ENCODE assay signal across 8 cellular contexts in the genomic region with DNA sequence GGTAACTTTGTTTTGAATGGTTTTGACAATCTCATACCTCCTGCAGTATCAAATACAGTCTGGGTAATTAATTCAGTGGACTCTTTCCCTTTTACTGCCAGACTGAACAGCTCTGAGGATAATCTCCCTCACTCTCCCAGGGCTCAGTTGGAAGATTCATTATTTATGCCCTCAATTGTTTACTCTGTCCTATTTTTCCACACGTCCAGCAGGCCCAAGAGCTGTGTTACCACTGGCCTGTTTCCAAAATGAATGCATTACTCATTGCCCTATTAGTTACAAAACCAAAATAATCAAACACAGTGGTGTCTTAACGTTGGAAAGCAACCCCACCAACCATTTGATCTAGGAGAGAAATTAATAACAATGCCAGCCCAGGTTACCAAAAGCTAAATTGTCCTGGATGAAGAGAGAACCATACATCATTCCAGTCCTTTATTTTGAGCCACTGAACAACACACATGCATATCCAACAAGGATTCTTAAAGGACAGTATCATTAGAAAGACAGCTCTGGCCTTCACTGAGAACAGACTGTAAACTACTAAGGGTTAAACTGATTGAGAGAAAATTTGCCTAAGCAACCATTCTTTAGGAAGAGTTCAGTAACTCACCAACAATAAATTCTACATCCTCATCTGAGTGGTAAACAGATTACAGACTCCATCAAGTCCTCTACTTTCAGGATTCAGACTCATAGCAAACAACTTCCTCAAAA. TPM values are rescaled to one million over a fixed set of nuclear protein-coding genes. Genes with fewer than 3 reads are reported as not detected.
DNase-seq lines count a peak whose midpoint lies in the region; ATAC-seq and TF ChIP-seq lines count a peak whose summit lies in the region.

No MANE protein-coding gene starts in this region.

- peaks cover 10% of the 10 kb centered on the region for H3K4me1 ChIP-seq in cardiac muscle cell (ENCODE audit: low read depth)
- peaks cover 44% of the 10 kb centered on the region for H3K4me1 ChIP-seq in Panc1 (ENCODE audit: control insufficient read depth, insufficient read depth, low read length)
- peaks cover 4% of the 10 kb centered on the region for H3K4me1 ChIP-seq in endodermal cell (ENCODE audit: control insufficient read depth, insufficient read depth, low read length)

- peak overlapping the region; percentile 79 for H3K27ac ChIP-seq in cardiac muscle cell
- peak overlapping the region; percentile 90 for H3K27ac ChIP-seq in Panc1 (ENCODE audit: low read length)
- peak overlapping the region; percentile 77 for H3K27ac ChIP-seq in endodermal cell (ENCODE audit: low read depth, low read length)

- TF ChIP-seq CTCF in cardiac muscle cell (IDR thresholded peaks at IDR 0.05; ENCODE audit: low read depth, low read length) = no peak
- no peak for TF ChIP-seq CTCF in Panc1 (IDR thresholded peaks at IDR 0.05)
- no peak for TF ChIP-seq CTCF in endodermal cell (conservative IDR thresholded peaks at IDR 0.05)
- TF ChIP-seq CTCF in nephron progenitor cell (IDR thresholded peaks at IDR 0.05) = no peak

- peaks cover 3% of the 10 kb centered on the region for H3K36me3 ChIP-seq in cardiac muscle cell
- peaks cover 2% of the 10 kb centered on the region; the same call in 1 of the 2 replicates for H3K36me3 ChIP-seq in Panc1 (ENCODE audit: control insufficient read depth, insufficient read depth, low read length)
- H3K36me3 ChIP-seq in endodermal cell (ENCODE audit: control insufficient read depth, insufficient read depth, low read length) = peaks cover 31% of the 10 kb centered on the region

- H3K4me3 ChIP-seq in cardiac muscle cell (no peak overlapping the region), Panc1 (ENCODE audit: low read depth in 2 of 2, low read length in 2 of 2) (peak overlapping the region; percentile 17 to 36; a peak in 3 of 4 replicates), endodermal cell (ENCODE audit: low read length) (peak overlapping the region; percentile 68)

- in situ Hi-C loops in Panc1 (cut with HindIII; ENCODE audit: low pct_unique_long_range_greater_than_20kb, low sequenced_read_pairs) = no loop called here

- H3K4me1 Mint-ChIP-seq in endodermal cell = peaks cover 26% of the 10 kb centered on the region
- peaks cover 39% of the 10 kb centered on the region for H3K4me1 Mint-ChIP-seq in nephron progenitor cell

- 18 to 36% methylated on average over 2 of the region's 2 CpGs for WGBS in endodermal cell (ENCODE audit: insufficient coverage in 1 of 2, insufficient read length in 1 of 2), 2 experiments

- CTCF ChIA-PET in Panc1 (lab: Charles Lee) = interaction anchor here (0.6 to 0.8 kb wide), 3 partner anchors 29 to 44 kb away, joined by 4 to 9 read pairs (median 4); no protein-coding TSS in a partner anchor

- H3K27me3 Mint-ChIP-seq in endodermal cell (ENCODE audit: insufficient read depth) (no peaks in the 10 kb centered on the region), nephron progenitor cell (ENCODE audit: low read depth, poor library complexity) (no peaks in the 10 kb centered on the region)

- H3K9me3 Mint-ChIP-seq in endodermal cell (no peaks in the 10 kb centered on the region), nephron progenitor cell (no peaks in the 10 kb centered on the region)

- H3K4me3 Mint-ChIP-seq in endodermal cell (peak overlapping the region; percentile 38), nephron progenitor cell (peak overlapping the region; percentile 64)

- intact Hi-C loops in left ventricle myocardium superior (cut with micrococcal nuclease) (no loop called here), Panc1 (cut with micrococcal nuclease; ENCODE audit: unreplicated experiment) (loop anchor here (1.0 kb wide), 1 partner anchor 45 kb away; no protein-coding TSS in a partner anchor)

- TSS peak; percentile 14 for BruUV-seq in Panc1 (replicated peaks; lab: Mats Ljungman, UMichigan)

- peaks cover 39% of the 10 kb centered on the region for H3K36me3 Mint-ChIP-seq in endodermal cell (ENCODE audit: low read depth)
- peaks cover 32% of the 10 kb centered on the region for H3K36me3 Mint-ChIP-seq in nephron progenitor cell (ENCODE audit: low read depth)

- DNase-seq in cardiac muscle cell (ENCODE audit: low read depth in 1 of 2, low spot score in 1 of 2) (peak in 1 of 2 donors; percentile 87), left ventricle myocardium superior (no peak), Panc1 (ENCODE audit: low read depth, low spot score) (peak; percentile 62), endodermal cell (peak; percentile 30), nephron progenitor cell (no peak), NAMALWA (ENCODE audit: low spot score) (no peak)
- DNase-seq in stimulated activated naive CD4-positive, alpha-beta T cell treated with Interleukin-2 at 50 U/mL for 16 hours (lab: John Stamatoyannopoulos, UW) = no peak
- DNase-seq in activated CD4-positive, CD25-positive, alpha-beta regulatory T cell treated with anti-CD3 and anti-CD28 coated beads, Interleukin-2, amount 50 U/mL, for 72 hours = no peak

- ATAC-seq in left ventricle myocardium superior (no peak), Panc1 (peak; percentile 18; the same call in 1 of the 2 replicates)

- peak overlapping the region; percentile 39 for H3K9ac ChIP-seq in endodermal cell (ENCODE audit: extremely low read depth, low read length, poor library complexity, severe bottlenecking)

- H3K27ac Mint-ChIP-seq in endodermal cell = peak overlapping the region; percentile 98
- peak overlapping the region; percentile 95 for H3K27ac Mint-ChIP-seq in nephron progenitor cell

- POLR2A ChIA-PET in Panc1 (lab: Charles Lee) = interaction anchor here (0.9 to 1.0 kb wide), 2 partner anchors 38 to 60 kb away, joined by 6 to 8 read pairs; no protein-coding TSS in a partner anchor

- H3K27me3 ChIP-seq in cardiac muscle cell = no peaks in the 10 kb centered on the region
- no peaks in the 10 kb centered on the region for H3K27me3 ChIP-seq in Panc1 (ENCODE audit: control insufficient read depth, insufficient read depth, low read length)
- no peaks in the 10 kb centered on the region for H3K27me3 ChIP-seq in endodermal cell (ENCODE audit: control insufficient read depth, insufficient read depth, low read length, poor library complexity, severe bottlenecking)

- H3K9me3 ChIP-seq in cardiac muscle cell (ENCODE audit: low read depth) = no peaks in the 10 kb centered on the region
- no peaks in the 10 kb centered on the region for H3K9me3 ChIP-seq in Panc1 (ENCODE audit: control insufficient read depth, insufficient read depth, low read depth, low read length)
- H3K9me3 ChIP-seq in endodermal cell (ENCODE audit: control insufficient read depth, low read length) = no peaks in the 10 kb centered on the region

RNA-seq across cellular contexts. Expression of a gene that starts 34.5 kb away (rescaled TPM):
- total RNA-seq in cardiac muscle cell (19.4 and 25.5 TPM in 2 replicates), left ventricle myocardium superior (16.8 TPM), Panc1 (2021; ENCODE audit: unreplicated experiment) (38.5 TPM), endodermal cell (10 to 100 TPM; 59.2 to 75.7 TPM)
- 30.3 and 34.1 TPM in 2 replicates for polyA plus RNA-seq in cardiac muscle cell
- polyA plus RNA-seq in Panc1 (2012; ENCODE audit: insufficient read length) = 30.9 TPM
- 43.2 TPM for polyA plus RNA-seq in endodermal cell (2013, experiment 1 of 2)
- polyA plus RNA-seq in endodermal cell (2013, experiment 2 of 2) = 39.4 TPM

RNA-seq across cellular contexts. Expression of a gene that starts 46.7 kb away (rescaled TPM):
- 32.3 and 44.3 TPM in 2 replicates for total RNA-seq in cardiac muscle cell
- 75.2 and 77.1 TPM in 2 replicates for polyA plus RNA-seq in cardiac muscle cell
- total RNA-seq in left ventricle myocardium superior = 34.1 TPM
- total RNA-seq in Panc1 (2021; ENCODE audit: unreplicated experiment) = 74.2 TPM
- polyA plus RNA-seq in Panc1 (2012; ENCODE audit: insufficient read length) = 62.9 TPM
- 10 to 100 TPM; 54.2 to 60.9 TPM for total RNA-seq in endodermal cell
- polyA plus RNA-seq in endodermal cell (2013, experiment 1 of 2) = 61.4 TPM
- polyA plus RNA-seq in endodermal cell (2013, experiment 2 of 2) = 58.7 TPM

Comparison
In these comparisons a context has a peak if more than half of its experiments do, and no peak if none do; other contexts are left out.
1. DNase-seq: peak in Panc1 (single experiment) and endodermal cell (single experiment); none in left ventricle myocardium superior (single experiment), nephron progenitor cell (single experiment), stimulated activated naive CD4-positive, alpha-beta T cell treated with Interleukin-2 at 50 U/mL for 16 hours (single experiment), NAMALWA (single experiment) and activated CD4-positive, CD25-positive, alpha-beta regulatory T cell treated with anti-CD3 and anti-CD28 coated beads, Interleukin-2, amount 50 U/mL, for 72 hours (single experiment).
2. Peak in every context shown above with its lines, with median percentiles within 50 percentile points of each other: H3K27ac ChIP-seq.